8 cellular contexts compared by ENCODE assay signal in genomic region chr2:39435974-39436591, GRCh38. TPM values are rescaled to one million over a fixed set of nuclear protein-coding genes. Genes with fewer than 3 reads are reported as not detected.
A peak's percentile ranks its signal among the peaks of the same experiment; 100 is the strongest.
DNase-seq lines count a peak whose midpoint lies in the region; ATAC-seq, FAIRE-seq and TF ChIP-seq lines count a peak whose summit lies in the region.

No MANE protein-coding gene starts in this region.

- peaks cover 62% of the 10 kb centered on the region for H3K4me1 Mint-ChIP-seq in mesothelial cell of epicardium

- peak overlapping the region; percentile 87 for H3K27ac ChIP-seq in PC-3 (ENCODE audit: low read length)
- peak overlapping the region; percentile 66 for H3K27ac ChIP-seq in H1 (ENCODE audit: low read depth, low read length)
- peak overlapping the region; percentile 96 to 99 for H3K27ac ChIP-seq in uterus

- H3K23ac ChIP-seq in H1 (ENCODE audit: insufficient read length), result no peak overlapping the region

- H3K79me2 ChIP-seq in PC-3 (ENCODE audit: low read length) (peaks cover 92% of the 10 kb centered on the region), H1 (ENCODE audit: control insufficient read depth in 1 of 2, insufficient read depth in 2 of 2, low read length in 2 of 2) (peaks cover 22 to 55% of the 10 kb centered on the region in 2 experiments)

- no peak overlapping the region for H3K56ac ChIP-seq in H1 (replicated peaks; ENCODE audit: insufficient read length, low read depth, low read length)

- no peaks in the 10 kb centered on the region for H3K36me3 Mint-ChIP-seq in mesothelial cell of epicardium

- H4K20me1 ChIP-seq in PC-3 (ENCODE audit: low read length) (peaks cover 52% of the 10 kb centered on the region), H1 (replicated peaks in 1 of 2; ENCODE audit: control insufficient read depth in 1 of 2, insufficient read depth in 2 of 2, low read length in 2 of 2) (peaks cover 14 to 18% of the 10 kb centered on the region in 2 experiments)

- H3K9me2 ChIP-seq in PC-3 (replicated peaks; ENCODE audit: low read length), result no peaks in the 10 kb centered on the region

- intact Hi-C loops in PC-3 (cut with micrococcal nuclease), result loop anchor here (2.0 to 10.0 kb wide), 3 partner anchors 57 to 209 kb away; no protein-coding TSS in a partner anchor
- intact Hi-C loops in uterus (cut with DNase I; ENCODE audit: low total_unique reads), result no loop called here

- H3K27me3 ChIP-seq in PC-3 (ENCODE audit: low read length) (no peaks in the 10 kb centered on the region), H1 (replicated peaks in 1 of 4; ENCODE audit: control insufficient read depth in 3 of 4, extremely low read depth in 1 of 4, insufficient read depth in 3 of 4, low read length in 3 of 4) (no peaks in the 10 kb centered on the region), uterus (no peaks in the 10 kb centered on the region)

- peak overlapping the region; percentile 97 for H4K8ac ChIP-seq in H1 (ENCODE audit: extremely low read depth, insufficient read depth, low read length)

- peak overlapping the region; percentile 98 for H3K14ac ChIP-seq in H1 (ENCODE audit: insufficient read length)

- no peaks in the 10 kb centered on the region for H3K36me3 ChIP-seq in PC-3 (ENCODE audit: low read depth, low read length)
- H3K36me3 ChIP-seq in H1 (ENCODE audit: control insufficient read depth in 2 of 4, insufficient read depth in 4 of 4, low read length in 3 of 4), result no peaks in the 10 kb centered on the region
- no peaks in the 10 kb centered on the region for H3K36me3 ChIP-seq in uterus

- peaks cover 14% of the 10 kb centered on the region for H3K23me2 ChIP-seq in H1 (ENCODE audit: low read depth, low read length)

- no peak overlapping the region for H3K18ac ChIP-seq in H1 (ENCODE audit: extremely low read depth, low read length)

- H3K9me3 ChIP-seq in PC-3 (ENCODE audit: low read length) (no peaks in the 10 kb centered on the region), H1 (ENCODE audit: insufficient read depth in 2 of 2, low read depth in 1 of 2, low read length in 1 of 2) (no peaks in the 10 kb centered on the region), uterus (no peaks in the 10 kb centered on the region)

- H2BK15ac ChIP-seq in H1 (ENCODE audit: low read length), result no peak overlapping the region; the same call in 1 of the 2 replicates

- H3K4me3 Mint-ChIP-seq in mesothelial cell of epicardium, result peak overlapping the region; percentile 94

- 0 out of 2 replicates have a peak overlapping the region, but pooled peaks have one; percentile 29 for H2BK5ac ChIP-seq in H1 (ENCODE audit: low read depth, low read length)

- H3K27me3 Mint-ChIP-seq in mesothelial cell of epicardium (ENCODE audit: low read depth), result no peaks in the 10 kb centered on the region

- TF ChIP-seq EP300 in H1 (IDR thresholded peaks at IDR 0.05; ENCODE audit: borderline replicate concordance in 1 of 2, low read depth in 2 of 2, low read length in 2 of 2), result no peak

- no peak overlapping the region for H2BK12ac ChIP-seq in H1 (ENCODE audit: low read depth, low read length)

- peak overlapping the region; percentile 87 for H3K4ac ChIP-seq in H1 (replicated peaks; ENCODE audit: insufficient read length, low read depth, low read length)

- no TSS peak for BruUV-seq in PC-3 (replicated peaks; lab: Mats Ljungman, UMichigan)

- CTCF ChIA-PET in PC-3 (lab: Charles Lee) (no interaction called here), H1 (lab: Charles Lee; ENCODE audit: partially characterized antibody) (no interaction called here)

- no peaks in the 10 kb centered on the region for H3F3A ChIP-seq in PC-3 (ENCODE audit: low read length, unreplicated experiment)

- TF ChIP-seq POLR2A in H1 (IDR thresholded peaks at IDR 0.05; ENCODE audit: control extremely low read depth in 1 of 2, low read depth in 2 of 2, low read length in 2 of 2), result no peak
- no peak for TF ChIP-seq POLR2A in uterus (IDR thresholded peaks at IDR 0.05)

- H4K91ac ChIP-seq in H1 (replicated peaks; ENCODE audit: insufficient read length, low read length), result no peak overlapping the region

- no peak overlapping the region for H2BK20ac ChIP-seq in H1 (ENCODE audit: low read length)

- POLR2A ChIA-PET in PC-3 (lab: Charles Lee; ENCODE audit: unreplicated experiment) (interaction anchor here (0.5 to 0.7 kb wide), 3 partner anchors 56 to 94 kb away, joined by 3 read pairs; no protein-coding TSS in a partner anchor), H1 (lab: Charles Lee; ENCODE audit: partially characterized antibody) (interaction anchor here (0.6 to 1.7 kb wide), 9 partner anchors 9 to 685 kb away, joined by 3 to 6 read pairs (median 3); partner anchors contain the start of genes SOS1 and SRSF7)

- H4K5ac ChIP-seq in H1 (ENCODE audit: insufficient read length, low read depth, low read length), result no peak overlapping the region

- TF ChIP-seq RAD21 in H1 (IDR thresholded peaks at IDR 0.05 in 1 of 2, conservative IDR thresholded peaks at IDR 0.05 in 1 of 2; ENCODE audit: low read depth in 2 of 2, low read length in 2 of 2), result no peak

- WGBS in H1 (ENCODE audit: extremely low coverage in 1 of 2, insufficient coverage in 1 of 2, insufficient read length in 1 of 2, insufficient replicate concordance in 2 of 2, low coverage in 1 of 2, low lambda C conversion rate in 2 of 2, missing lambda C conversion rate in 1 of 2), 2 experiments, result 8% methylated on average over 16 of the region's 16 CpGs; no CpG with 5 or more reads in 1 of the 2 experiments

- H3K79me1 ChIP-seq in H1 (ENCODE audit: low read depth, low read length), result peaks cover 4% of the 10 kb centered on the region; the same call in 1 of the 2 replicates

- no peaks in the 10 kb centered on the region for H3K9me3 Mint-ChIP-seq in mesothelial cell of epicardium

- ATAC-seq in PC-3 (peak; percentile 1), HG03469 (IDR thresholded peaks at IDR 0.05; ENCODE audit: unreplicated experiment) (no peak)

- peak overlapping the region; percentile 92 for H3K4me3 ChIP-seq in PC-3 (ENCODE audit: low read length)
- H3K4me3 ChIP-seq in H1 (ENCODE audit: extremely low read depth in 1 of 4, insufficient read depth in 2 of 4, low read depth in 3 of 4, low read length in 4 of 4), result peak overlapping the region; percentile 57 to 93 (median 80)
- peak overlapping the region; percentile 79 to 89 for H3K4me3 ChIP-seq in uterus

- no peak overlapping the region for H2AK5ac ChIP-seq in H1 (ENCODE audit: low read depth, low read length)

- H3K9ac ChIP-seq in PC-3 (ENCODE audit: low read length) (peak overlapping the region; percentile 94), H1 (replicated peaks in 1 of 4; ENCODE audit: extremely low read depth in 1 of 4, low read depth in 3 of 4, low read length in 3 of 4) (peak overlapping the region; percentile 65 to 94 (median 76))

- H3K4me1 ChIP-seq in PC-3 (ENCODE audit: insufficient read depth, low read length), result peaks cover 68% of the 10 kb centered on the region
- H3K4me1 ChIP-seq in H1 (replicated peaks in 1 of 4; ENCODE audit: control insufficient read depth in 3 of 4, insufficient read depth in 4 of 4, low read length in 3 of 4), result peaks cover 4 to 18% (median 7%) of the 10 kb centered on the region in 4 experiments
- H3K4me1 ChIP-seq in uterus, result peaks cover 0 to 7% of the 10 kb centered on the region in 2 donors

- peak overlapping the region; percentile 85 for H3K4me2 ChIP-seq in PC-3 (ENCODE audit: low read length)
- H3K4me2 ChIP-seq in H1 (ENCODE audit: insufficient read depth in 1 of 2, low read depth in 2 of 2, low read length in 2 of 2), result peak overlapping the region; percentile 85 to 91

- H2BK120ac ChIP-seq in H1 (replicated peaks; ENCODE audit: low read depth, low read length), result no peak overlapping the region

- H2AFZ ChIP-seq in PC-3 (ENCODE audit: low read length), result 0 out of 2 replicates have a peak overlapping the region, but pooled peaks have one; percentile 21
- no peak overlapping the region for H2AFZ ChIP-seq in H1 (ENCODE audit: low read length)

- H3K27ac Mint-ChIP-seq in mesothelial cell of epicardium, result peak overlapping the region; percentile 98

- TF ChIP-seq CTCF in GM20000 (IDR thresholded peaks at IDR 0.05; ENCODE audit: extremely low read depth, missing control alignments) (no peak), PC-3 (conservative IDR thresholded peaks at IDR 0.05; ENCODE audit: low read depth, low read length) (no peak), H1 (IDR thresholded peaks at IDR 0.05; ENCODE audit: control extremely low read depth in 1 of 3, insufficient read depth in 1 of 3, low read depth in 1 of 3, low read length in 3 of 3) (no peak), mesothelial cell of epicardium (IDR thresholded peaks at IDR 0.05; ENCODE audit: unreplicated experiment) (no peak), uterus (IDR thresholded peaks at IDR 0.05) (no peak)

- FAIRE-seq in H1 (lab: Jason Lieb, UNC), result no peak

- peak; percentile 27 for DNase-seq in AG08395 (ENCODE audit: low spot score)
- DNase-seq in GM20000 (ENCODE audit: low spot score), result peak; percentile 42
- peak; percentile 54 for DNase-seq in PC-3
- no peak for DNase-seq in H1 (ENCODE audit: low read depth in 1 of 2, low spot score in 2 of 2)
- DNase-seq in mesothelial cell of epicardium (ENCODE audit: low spot score in 2 of 2, unreplicated experiment in 2 of 2), result peak in 1 of 2 experiments; percentile 18
- DNase-seq in uterus, result peak; percentile 29 to 48
- no peak for DNase-seq in NOMO-1 (lab: John Stamatoyannopoulos, UW; ENCODE audit: unreplicated experiment in 2 of 2)

TF ChIP-seq in H1, 55 proteins besides CTCF, POLR2A, EP300 and RAD21:
- TF ChIP-seq SUZ12 (IDR thresholded peaks at IDR 0.05; ENCODE audit: low read length) (0 out of 2 replicates have a peak, but pooled peaks have one; percentile 9), SAP30 (IDR thresholded peaks at IDR 0.05; ENCODE audit: insufficient read depth, insufficient replicate concordance, low read length) (peak; percentile 90), HDAC6 (IDR thresholded peaks at IDR 0.05; ENCODE audit: low read depth, low read length) (no peak)

RNA-seq across cellular contexts. Expression of gene MAP4K3, which starts 1.0 kb away (rescaled TPM):
- 81.1 and 97.4 TPM in 2 replicates for total RNA-seq in PC-3 (2014; rRNA removed)
- 63.0 and 70.8 TPM in 2 replicates for total RNA-seq in H1 (2021; fragmentation: NEBNext Ultra II Directional; extraction: Animal tissue kit (Norgen Biotek cat#: 25700))
- 6.5 and 11.4 TPM in 2 replicates for polyA plus RNA-seq in H1 (2011; rRNA removed)
- polyA plus RNA-seq in H1 (2011; cell fraction: cytosol; rRNA removed), result 15.2 TPM
- polyA plus RNA-seq in H1 (2011; cell fraction: nucleus; rRNA removed), result 8.8 TPM
- 10.3 to 26.4 TPM (median 13.9 TPM) in 4 replicates for polyA plus RNA-seq in H1 (2012, experiment 1 of 2)
- 1.4 TPM for polyA plus RNA-seq in H1 (2012, experiment 2 of 2)
- 20.4 TPM for polyA plus RNA-seq in H1 (2013, experiment 1 of 2)
- 20.5 TPM for polyA plus RNA-seq in H1 (2013, experiment 2 of 2)
- polyA minus RNA-seq in H1 (2011; rRNA and poly(A)+ RNA removed), result 15.3 and 26.3 TPM in 2 replicates
- polyA minus RNA-seq in H1 (2011; cell fraction: cytosol; rRNA and poly(A)+ RNA removed), result 14.1 TPM
- 47.5 TPM for polyA minus RNA-seq in H1 (2011; cell fraction: nucleus; rRNA and poly(A)+ RNA removed)
- 77.8 to 78.4 TPM (median 78.0 TPM) in 3 replicates for total RNA-seq in mesothelial cell of epicardium
- 100 to 1,000 TPM in 1 of 4 donors, 10 to 100 TPM in 3; 31.5 to 110 (median 72.3) TPM for total RNA-seq in uterus

Comparison
In these comparisons a context has a peak if more than half of its experiments do, and no peak if none do; other contexts are left out.
1. DNase-seq: peak in AG08395 (single experiment), GM20000 (single experiment), PC-3 (single experiment) and uterus (2 of 2); none in H1 (0 of 2) and NOMO-1 (0 of 2).
2. Peak in every context shown above with its lines, with median percentiles within 50 percentile points of each other: H3K27ac ChIP-seq and H3K4me3 ChIP-seq.